ENCODE assay signal across 25 cellular contexts in the genomic region with DNA sequence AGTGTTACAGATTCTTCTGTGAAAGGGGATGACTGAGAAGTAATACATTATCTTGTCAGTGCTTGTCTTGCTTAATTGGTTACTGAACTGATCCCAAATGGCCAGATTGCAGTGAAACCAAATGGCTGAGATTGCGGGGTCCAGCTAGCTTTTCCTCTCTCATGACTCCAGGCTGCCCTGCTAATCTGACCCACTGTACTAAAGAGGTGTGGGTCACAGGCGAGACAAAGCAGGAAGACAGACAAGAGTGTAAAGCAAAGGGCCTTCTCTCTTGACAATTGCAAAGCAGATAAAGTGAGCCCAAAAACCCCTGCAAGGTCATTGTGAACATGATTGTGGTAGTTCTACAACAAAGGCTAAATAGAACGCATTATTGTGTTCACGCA. TPM values are rescaled to one million over a fixed set of nuclear protein-coding genes. Genes with fewer than 3 reads are reported as not detected.
A peak's percentile ranks its signal among the peaks of the same experiment; 100 is the strongest.
DNase-seq lines count a peak whose midpoint lies in the region; ATAC-seq, FAIRE-seq and TF ChIP-seq lines count a peak whose summit lies in the region.
"Had no signal": no experiment of that assay in that cellular context is flagged by ENCODE, and none has a peak within 500 bp of the region (broad histone marks: within the 10 kb centered on the region; RNA-seq: fewer than 3 reads in every experiment).

No MANE protein-coding gene starts in this region.

- FAIRE-seq in K562 (lab: Jason Lieb, UNC): peak; percentile 6
- FAIRE-seq: GM12892, GM19239 had no signal

- H3K9me3 Mint-ChIP-seq in endodermal cell (no peaks in the 10 kb centered on the region), neural progenitor cell (no peaks in the 10 kb centered on the region)
- H3K9me3 Mint-ChIP-seq in T-helper 2 cell treated with Interferon-gamma antibody and Interleukin-4, amounts not matched to agents 5 μg/mL and 100 μg/mL, for 36 hours: no peaks in the 10 kb centered on the region
- H3K9me3 Mint-ChIP-seq: CD8-positive, alpha-beta T cell had no signal

- 0% methylated on average over 4 of the region's 4 CpGs for WGBS in K562 (ENCODE audit: insufficient coverage, low coverage, missing lambda C conversion rate)
- WGBS in endodermal cell (ENCODE audit: insufficient coverage in 1 of 2, insufficient read length in 1 of 2), 2 experiments: 71 to 90% methylated on average over 1 to 3 of the region's 4 CpGs

- H3K36me3 ChIP-seq in cardiac muscle cell: no peaks in the 10 kb centered on the region
- H3K36me3 ChIP-seq in K562 (ENCODE audit: control insufficient read depth, insufficient read depth, low read length): no peaks in the 10 kb centered on the region
- no peaks in the 10 kb centered on the region for H3K36me3 ChIP-seq in endodermal cell (ENCODE audit: control insufficient read depth, insufficient read depth, low read length)
- no peaks in the 10 kb centered on the region for H3K36me3 ChIP-seq in neural progenitor cell
- H3K36me3 ChIP-seq: SJSA1 had no signal

- TF ChIP-seq CTCF in cardiac muscle cell (IDR thresholded peaks at IDR 0.05; ENCODE audit: low read depth, low read length) (no peak), K562 (IDR thresholded peaks at IDR 0.05 in 2 of 3, conservative IDR thresholded peaks at IDR 0.05 in 1 of 3; ENCODE audit: insufficient read depth in 2 of 3, low read depth in 1 of 3, low read length in 3 of 3) (no peak), endodermal cell (conservative IDR thresholded peaks at IDR 0.05) (no peak), neural progenitor cell (IDR thresholded peaks at IDR 0.05) (no peak)

- H3K4me1 ChIP-seq in cardiac muscle cell (ENCODE audit: low read depth) (peaks cover 19% of the 10 kb centered on the region), K562 (replicated peaks in 1 of 2; ENCODE audit: control insufficient read depth in 2 of 2, insufficient read depth in 2 of 2, low read length in 2 of 2) (no peaks in the 10 kb centered on the region; a peak in 1 of 5 replicates), endodermal cell (ENCODE audit: control insufficient read depth, insufficient read depth, low read length) (peaks cover 4% of the 10 kb centered on the region), neural progenitor cell (peaks cover 13% of the 10 kb centered on the region)
- H3K4me1 ChIP-seq: Caco-2, SJSA1 had no signal

- H3K79me2 ChIP-seq in K562 (ENCODE audit: control insufficient read depth, insufficient read depth, low read length): no peaks in the 10 kb centered on the region
- no peaks in the 10 kb centered on the region for H3K79me2 ChIP-seq in neural progenitor cell (ENCODE audit: low read depth)

- H3K27me3 ChIP-seq in cardiac muscle cell (no peaks in the 10 kb centered on the region), K562 (ENCODE audit: control insufficient read depth in 2 of 2, insufficient read depth in 2 of 2, low read length in 2 of 2) (peaks cover 38 to 62% of the 10 kb centered on the region in 2 experiments; a peak in 4 of 5 replicates), endodermal cell (ENCODE audit: control insufficient read depth, insufficient read depth, low read length, poor library complexity, severe bottlenecking) (no peaks in the 10 kb centered on the region), neural progenitor cell (peaks cover 24% of the 10 kb centered on the region)

- H3K4me3 ChIP-seq in cardiac muscle cell (no peak overlapping the region), K562 (no peak overlapping the region), endodermal cell (ENCODE audit: low read length) (peak overlapping the region; percentile 82), neural progenitor cell (no peak overlapping the region)
- H3K4me3 ChIP-seq: SJSA1 had no signal

- H3K4me2 ChIP-seq in K562 (ENCODE audit: insufficient read depth, low read length): no peak overlapping the region
- H3K4me2 ChIP-seq in neural progenitor cell: peak overlapping the region; percentile 18

- TF ChIP-seq POLR2A in K562 (conservative IDR thresholded peaks at IDR 0.05): no peak

- H3K27me3 Mint-ChIP-seq in endodermal cell (ENCODE audit: insufficient read depth): peaks cover 10% of the 10 kb centered on the region
- H3K27me3 Mint-ChIP-seq in neural progenitor cell (ENCODE audit: insufficient read depth, low read depth): peaks cover 22% of the 10 kb centered on the region
- peaks cover 69% of the 10 kb centered on the region for H3K27me3 Mint-ChIP-seq in T-helper 2 cell treated with Interferon-gamma antibody and Interleukin-4, amounts not matched to agents 5 μg/mL and 100 μg/mL, for 36 hours (ENCODE audit: low read depth)

- no peak overlapping the region for H2AFZ ChIP-seq in K562 (ENCODE audit: low read depth, low read length)
- H2AFZ ChIP-seq in neural progenitor cell (replicated peaks): no peak overlapping the region

- BruUV-seq in K562 (replicated peaks; lab: Mats Ljungman, UMichigan): no TSS peak

- H3K9ac ChIP-seq in K562 (ENCODE audit: insufficient read depth in 1 of 2, low read depth in 2 of 2, low read length in 2 of 2) (no peak overlapping the region), endodermal cell (ENCODE audit: extremely low read depth, low read length, poor library complexity, severe bottlenecking) (peak overlapping the region; percentile 59), neural progenitor cell (no peak overlapping the region)

- in situ Hi-C loops in K562 (cut with MboI): no loop called here

- DNase-seq in cardiac muscle cell (ENCODE audit: low read depth in 1 of 2, low spot score in 1 of 2) (peak in 1 of 2 donors; percentile 64), cardiac septum (ENCODE audit: low spot score) (no peak), K562 (ENCODE audit: extremely low read depth in 1 of 4, low spot score in 3 of 4) (no peak), endodermal cell (no peak), neural progenitor cell (ENCODE audit: low spot score) (peak; percentile 12), NCI-H345 treated with DMSO at 0.1 percent for 48 hours (lab: John Stamatoyannopoulos, UW; ENCODE audit: unreplicated experiment) (no peak), NCI-H748 treated with DMSO at 0.1 percent for 48 hours (lab: John Stamatoyannopoulos, UW) (no peak)
- no peak for DNase-seq in T-helper 2 cell treated with Interferon-gamma antibody and Interleukin-4, amounts not matched to agents 5 μg/mL and 100 μg/mL, for 36 hours (ENCODE audit: low spot score)
- DNase-seq: Caco-2; CD8-positive, alpha-beta T cell; DMS 273 treated with DMSO at 0.1 percent for 48 hours; DND-41; Karpas-422; NCI-H1092; NCI-H1417 treated with DMSO at 0.1 percent for 48 hours; NCI-H1694 treated with DMSO at 0.1 percent for 48 hours; NCI-H774; Right ventricle myocardium superior; RPMI8226 had no signal

- TF ChIP-seq RAD21 in K562 (CRISPR knock-in tag; conservative IDR thresholded peaks at IDR 0.05 in 1 of 2, IDR thresholded peaks at IDR 0.05 in 1 of 2): no peak

- no peak for ATAC-seq in K562
- ATAC-seq: CD8-positive, alpha-beta T cell had no signal

- H4K20me1 ChIP-seq in K562 (replicated peaks; ENCODE audit: control insufficient read depth, insufficient read depth, low read length) (no peaks in the 10 kb centered on the region), neural progenitor cell (ENCODE audit: low read depth) (peaks cover 5% of the 10 kb centered on the region)

- no peaks in the 10 kb centered on the region for H3K36me3 Mint-ChIP-seq in endodermal cell (ENCODE audit: low read depth)
- H3K36me3 Mint-ChIP-seq in neural progenitor cell: peaks cover 2% of the 10 kb centered on the region
- peaks cover 5% of the 10 kb centered on the region for H3K36me3 Mint-ChIP-seq in T-helper 2 cell treated with Interferon-gamma antibody and Interleukin-4, amounts not matched to agents 5 μg/mL and 100 μg/mL, for 36 hours (ENCODE audit: low read depth)
- H3K36me3 Mint-ChIP-seq: CD8-positive, alpha-beta T cell had no signal

- H3K27ac ChIP-seq in cardiac muscle cell (peak overlapping the region; percentile 39), K562 (ENCODE audit: extremely low read depth, low read depth, low read length) (no peak overlapping the region), endodermal cell (ENCODE audit: low read depth, low read length) (no peak overlapping the region), neural progenitor cell (no peak overlapping the region)
- H3K27ac ChIP-seq: C4-2B, HL-60, SJSA1 had no signal

- CTCF ChIA-PET in K562 (lab: Yijun Ruan, JAX; ENCODE audit: low intra/inter-chr PET ratio): no interaction called here

- peaks cover 28% of the 10 kb centered on the region for H3F3A ChIP-seq in neural progenitor cell (ENCODE audit: low read depth)

- H3K4me3 Mint-ChIP-seq in endodermal cell: peak overlapping the region; percentile 78
- H3K4me3 Mint-ChIP-seq in neural progenitor cell: peak overlapping the region; percentile 50
- no peak overlapping the region for H3K4me3 Mint-ChIP-seq in T-helper 2 cell treated with Interferon-gamma antibody and Interleukin-4, amounts not matched to agents 5 μg/mL and 100 μg/mL, for 36 hours
- H3K4me3 Mint-ChIP-seq: CD8-positive, alpha-beta T cell had no signal

- intact Hi-C loops in cardiac septum (cut with DNase I): no loop called here
- intact Hi-C loops in K562 (cut with micrococcal nuclease): no loop called here

- no peak overlapping the region for H3K27ac Mint-ChIP-seq in endodermal cell
- H3K27ac Mint-ChIP-seq in neural progenitor cell: no peak overlapping the region
- no peak overlapping the region for H3K27ac Mint-ChIP-seq in T-helper 2 cell treated with Interferon-gamma antibody and Interleukin-4, amounts not matched to agents 5 μg/mL and 100 μg/mL, for 36 hours
- H3K27ac Mint-ChIP-seq: B cell; CD8-positive, alpha-beta T cell had no signal

- H3K9me3 ChIP-seq in cardiac muscle cell (ENCODE audit: low read depth) (no peaks in the 10 kb centered on the region), K562 (replicated peaks; ENCODE audit: control insufficient read depth, insufficient read depth, low read depth, low read length) (no peaks in the 10 kb centered on the region), endodermal cell (ENCODE audit: control insufficient read depth, low read length) (no peaks in the 10 kb centered on the region), neural progenitor cell (ENCODE audit: low read depth) (no peaks in the 10 kb centered on the region)
- H3K9me3 ChIP-seq: Caco-2, SJSA1 had no signal

- peaks cover 30% of the 10 kb centered on the region for H3K4me1 Mint-ChIP-seq in endodermal cell
- H3K4me1 Mint-ChIP-seq in neural progenitor cell: peaks cover 23% of the 10 kb centered on the region
- H3K4me1 Mint-ChIP-seq in T-helper 2 cell treated with Interferon-gamma antibody and Interleukin-4, amounts not matched to agents 5 μg/mL and 100 μg/mL, for 36 hours (ENCODE audit: low read depth): peaks cover 10% of the 10 kb centered on the region

- no peak for TF ChIP-seq EP300 in K562 (IDR thresholded peaks at IDR 0.05; ENCODE audit: low read length)

- H3K9me1 ChIP-seq in K562 (ENCODE audit: control insufficient read depth, insufficient read depth, low read length): no peaks in the 10 kb centered on the region

- POLR2A ChIA-PET in K562 (lab: Yijun Ruan, JAX): interaction anchor here (0.7 kb wide), 2 partner anchors 60 to 1449 kb away, joined by 3 to 4 read pairs; no protein-coding TSS in a partner anchor

RNA-seq across cellular contexts. Expression of a gene that starts 2.1 kb away (rescaled TPM):
- 5.1 and 5.6 TPM in 2 replicates for total RNA-seq in cardiac muscle cell
- polyA plus RNA-seq in cardiac muscle cell: 5.3 and 6.5 TPM in 2 replicates
- total RNA-seq in cardiac septum: 7.4 TPM
- not detected in 2 replicates for total RNA-seq in K562 (2011; cell fraction: chromatin; rRNA removed; ENCODE audit: low replicate concordance)
- not detected in 2 replicates for total RNA-seq in K562 (2011; cell fraction: nucleolus; rRNA removed)
- total RNA-seq in K562 (2011; cell fraction: nucleoplasm; rRNA removed): not detected in 2 replicates
- total RNA-seq in K562 (2014; rRNA removed): not detected in 2 replicates
- total RNA-seq in K562 (2014; rRNA removed; fragmentation: Illumina TruSeq; extraction: Trizol): not detected in 2 replicates
- not detected in 2 replicates for total RNA-seq in K562 (2015; rRNA removed; fragmentation: Illumina TruSeq; extraction: Trizol)
- 0.07 TPM in 2 replicates for total RNA-seq in K562 (2021)
- not detected in 2 replicates for polyA plus RNA-seq in K562 (2011; rRNA removed)
- polyA plus RNA-seq in K562 (2011; cell fraction: cytosol; rRNA removed): not detected in 2 replicates
- not detected in 2 replicates for polyA plus RNA-seq in K562 (2011; cell fraction: nucleus; rRNA removed)
- polyA plus RNA-seq in K562 (2012): not detected in 2 replicates
- not detected in 2 replicates for polyA plus RNA-seq in K562 (2014; fragmentation: Illumina TruSeq; extraction: Trizol)
- polyA plus RNA-seq in K562 (2014; fragmentation: Nextera tagmentation; extraction: Ambion mirVana): not detected
- not detected in 2 replicates for polyA plus RNA-seq in K562 (2014; rRNA removed)
- not detected in 2 replicates for polyA minus RNA-seq in K562 (2011; rRNA and poly(A)+ RNA removed)
- polyA minus RNA-seq in K562 (2011; cell fraction: cytosol; rRNA and poly(A)+ RNA removed): not detected in 2 replicates
- not detected in 2 replicates for polyA minus RNA-seq in K562 (2011; cell fraction: nucleus; rRNA and poly(A)+ RNA removed)
- total RNA-seq in endodermal cell: 10 to 100 TPM; 29.3 to 32.8 TPM
- polyA plus RNA-seq in endodermal cell (2013, experiment 1 of 2): 18.1 TPM
- 18.1 TPM for polyA plus RNA-seq in endodermal cell (2013, experiment 2 of 2)
- 3.8 and 5.7 TPM in 2 replicates for total RNA-seq in neural progenitor cell (ENCODE audit: low replicate concordance)
- total RNA-seq: B cell; CD8-positive, alpha-beta T cell; SJSA1 had no signal
